Comparison of ENCODE assay signal across 18 cellular contexts in genomic region chr15:77851086-77851485, GRCh38.
DNase-seq lines count a peak whose midpoint lies in the region; ATAC-seq and TF ChIP-seq lines count a peak whose summit lies in the region.
"Had no signal": no experiment of that assay in that cellular context is flagged by ENCODE, and none has a peak within 500 bp of the region (broad histone marks: within the 10 kb centered on the region; RNA-seq: fewer than 3 reads in every experiment).

No MANE protein-coding gene starts in this region.

- peaks cover 34 to 37% of the 10 kb centered on the region in 2 donors for H3K27me3 Mint-ChIP-seq in natural killer cell treated with Interleukin-12 subunit alpha and Interleukin-12 subunit beta and Interleukin-15 and Interleukin-18, amount 100 ng/mL, for 72 hours
- H3K27me3 Mint-ChIP-seq in natural killer cell (ENCODE audit: low read depth in 2 of 2) (peaks cover 18 to 59% of the 10 kb centered on the region in 2 donors), endodermal cell (ENCODE audit: insufficient read depth) (no peaks in the 10 kb centered on the region), nephron (ENCODE audit: low read depth) (peaks cover 10% of the 10 kb centered on the region)

- no peak overlapping the region for H3K4me3 Mint-ChIP-seq in natural killer cell treated with Interleukin-12 subunit alpha and Interleukin-12 subunit beta and Interleukin-15 and Interleukin-18, amount 100 ng/mL, for 72 hours
- H3K4me3 Mint-ChIP-seq in natural killer cell = no peak overlapping the region
- no peak overlapping the region for H3K4me3 Mint-ChIP-seq in endodermal cell
- H3K4me3 Mint-ChIP-seq in nephron = no peak overlapping the region
- H3K4me3 Mint-ChIP-seq: HFFc6 had no signal

- no peak overlapping the region for H3K27ac Mint-ChIP-seq in natural killer cell treated with Interleukin-12 subunit alpha and Interleukin-12 subunit beta and Interleukin-15 and Interleukin-18, amount 100 ng/mL, for 72 hours
- H3K27ac Mint-ChIP-seq in natural killer cell (no peak overlapping the region), endodermal cell (no peak overlapping the region), nephron (peak overlapping the region in 2 of 3 experiments; percentile 15 to 62)
- H3K27ac Mint-ChIP-seq: HFFc6 had no signal

- no peak for ATAC-seq in natural killer cell treated with Interleukin-12 subunit alpha and Interleukin-12 subunit beta and Interleukin-15 and Interleukin-18, amount 100 ng/mL, for 72 hours
- ATAC-seq in natural killer cell = no peak
- ATAC-seq in HG03159 (IDR thresholded peaks at IDR 0.05; ENCODE audit: unreplicated experiment) = no peak

- no peaks in the 10 kb centered on the region for H3K4me1 Mint-ChIP-seq in natural killer cell treated with Interleukin-12 subunit alpha and Interleukin-12 subunit beta and Interleukin-15 and Interleukin-18, amount 100 ng/mL, for 72 hours (ENCODE audit: low read depth in 2 of 2)
- H3K4me1 Mint-ChIP-seq in natural killer cell (no peaks in the 10 kb centered on the region), endodermal cell (no peaks in the 10 kb centered on the region), nephron (peaks cover 27% of the 10 kb centered on the region)

- H3K9me3 ChIP-seq in endodermal cell (ENCODE audit: control insufficient read depth, low read length) = no peaks in the 10 kb centered on the region
- H3K9me3 ChIP-seq: Peyer's patch, SJCRH30 had no signal

- no peak overlapping the region for H3K9ac ChIP-seq in endodermal cell (ENCODE audit: extremely low read depth, low read length, poor library complexity, severe bottlenecking)

- intact Hi-C loops in natural killer cell (cut with micrococcal nuclease) = no loop called here

- H3K36me3 ChIP-seq in endodermal cell (ENCODE audit: control insufficient read depth, insufficient read depth, low read length) = no peaks in the 10 kb centered on the region
- H3K36me3 ChIP-seq: Peyer's patch, SJCRH30 had no signal

- 91 to 100% methylated on average over 3 to 7 of the region's 7 CpGs for WGBS in endodermal cell (ENCODE audit: insufficient coverage in 1 of 2, insufficient read length in 1 of 2), 2 experiments

- peaks cover 5% of the 10 kb centered on the region for H3K36me3 Mint-ChIP-seq in natural killer cell treated with Interleukin-12 subunit alpha and Interleukin-12 subunit beta and Interleukin-15 and Interleukin-18, amount 100 ng/mL, for 72 hours
- no peaks in the 10 kb centered on the region for H3K36me3 Mint-ChIP-seq in natural killer cell
- no peaks in the 10 kb centered on the region for H3K36me3 Mint-ChIP-seq in endodermal cell (ENCODE audit: low read depth)
- H3K36me3 Mint-ChIP-seq in nephron (ENCODE audit: low read depth) = peaks cover 9% of the 10 kb centered on the region

- H3K9me3 Mint-ChIP-seq in natural killer cell treated with Interleukin-12 subunit alpha and Interleukin-12 subunit beta and Interleukin-15 and Interleukin-18, amount 100 ng/mL, for 72 hours = no peaks in the 10 kb centered on the region
- H3K9me3 Mint-ChIP-seq in natural killer cell (peaks cover 3 to 4% of the 10 kb centered on the region in 2 donors), endodermal cell (peaks cover 12% of the 10 kb centered on the region), nephron (peaks cover 21% of the 10 kb centered on the region)

- no peaks in the 10 kb centered on the region for H3K27me3 ChIP-seq in endodermal cell (ENCODE audit: control insufficient read depth, insufficient read depth, low read length, poor library complexity, severe bottlenecking)
- H3K27me3 ChIP-seq: Peyer's patch had no signal

- H3K4me1 ChIP-seq in endodermal cell (ENCODE audit: control insufficient read depth, insufficient read depth, low read length) = no peaks in the 10 kb centered on the region
- H3K4me1 ChIP-seq: Peyer's patch, SJCRH30 had no signal

- H3K27ac ChIP-seq in endodermal cell (ENCODE audit: low read depth, low read length) (no peak overlapping the region), caudate nucleus (ENCODE audit: low read depth, low read length) (no peak overlapping the region)
- H3K27ac ChIP-seq: HL-60, Peyer's patch, SJCRH30 had no signal

- H3K4me3 ChIP-seq in endodermal cell (ENCODE audit: low read length) = no peak overlapping the region
- H3K4me3 ChIP-seq: Peyer's patch, SJCRH30 had no signal

- TF ChIP-seq CTCF in natural killer cell (IDR thresholded peaks at IDR 0.05) = no peak
- no peak for TF ChIP-seq CTCF in endodermal cell (conservative IDR thresholded peaks at IDR 0.05)
- TF ChIP-seq CTCF in nephron (IDR thresholded peaks at IDR 0.05; ENCODE audit: unreplicated experiment in 3 of 3) = no peak

- peak; percentile 18 for DNase-seq in natural killer cell treated with Interleukin-12 subunit alpha and Interleukin-12 subunit beta and Interleukin-15 and Interleukin-18, amount 100 ng/mL, for 72 hours (ENCODE audit: low spot score)
- DNase-seq in natural killer cell = no peak
- DNase-seq in endodermal cell = peak; percentile 9
- no peak for DNase-seq in NCI-H2107 treated with DMSO at 0.1 percent for 48 hours (lab: John Stamatoyannopoulos, UW; ENCODE audit: unreplicated experiment)
- DNase-seq in caudate nucleus (lab: John Stamatoyannopoulos, UW) = no peak
- DNase-seq: EL; GF-D8; HFFc6; NCI-H1105; NCI-H146; NCI-H2029; NCI-H774; NK-92 treated with Interleukin-12 subunit alpha and Interleukin-12 subunit beta, amount 100 ng/mL, for 24 hours; SJCRH30 had no signal

Comparison
In these comparisons a context has a peak if more than half of its experiments do, and no peak if none do; other contexts are left out.
1. DNase-seq: peak in natural killer cell treated with Interleukin-12 subunit alpha and Interleukin-12 subunit beta and Interleukin-15 and Interleukin-18, amount 100 ng/mL, for 72 hours (single experiment) and endodermal cell (single experiment); none in natural killer cell (single experiment), NCI-H2107 treated with DMSO at 0.1 percent for 48 hours (single experiment) and caudate nucleus (0 of 61).
2. H3K27ac Mint-ChIP-seq: peak in nephron (2 of 3); none in natural killer cell treated with Interleukin-12 subunit alpha and Interleukin-12 subunit beta and Interleukin-15 and Interleukin-18, amount 100 ng/mL, for 72 hours (0 of 2), natural killer cell (0 of 2) and endodermal cell (single experiment).